In genomic region chr22:44047891-44048301, GRCh38 we compare ENCODE assay signal across 13 cellular contexts. TPM values are rescaled to one million over a fixed set of nuclear protein-coding genes. Genes with fewer than 3 reads are reported as not detected.
DNase-seq lines count a peak whose midpoint lies in the region; ATAC-seq, FAIRE-seq and TF ChIP-seq lines count a peak whose summit lies in the region.
"Had no signal": no experiment of that assay in that cellular context is flagged by ENCODE, and none has a peak within 500 bp of the region (broad histone marks: within the 10 kb centered on the region; RNA-seq: fewer than 3 reads in every experiment).

No MANE protein-coding gene starts in this region.

- BruUV-seq in MCF 10A (replicated peaks; lab: Mats Ljungman, UMichigan), result no TSS peak

- no peak for DNase-seq in CD4-positive, alpha-beta T cell
- DNase-seq in GM12891 (ENCODE audit: insufficient read length, low spot score) (no peak), immature natural killer cell (no peak), sigmoid colon (no peak), MCF 10A (ENCODE audit: unreplicated experiment) (no peak), globus pallidus (ENCODE audit: low spot score) (no peak)
- DNase-seq: activated gamma-delta T cell treated with Interleukin-2 at 50 U/mL for 16 hours, cerebellar nuclear complex, NCI-H1417 treated with DMSO at 0.1 percent for 48 hours, NCI-H526 had no signal

- no peak for TF ChIP-seq POLR2A in GM12891 (IDR thresholded peaks at IDR 0.05; ENCODE audit: low read depth, low read length)
- no peak for TF ChIP-seq POLR2A in sigmoid colon (IDR thresholded peaks at IDR 0.05)

- CTCF ChIA-PET in CD4-positive, alpha-beta T cell (lab: Charles Lee), result no interaction called here
- CTCF ChIA-PET in MCF 10A (lab: Yijun Ruan, JAX), result no interaction called here

- intact Hi-C loops in CD4-positive, alpha-beta T cell (cut with DNase I, micrococcal nuclease), result no loop called here
- intact Hi-C loops in sigmoid colon (cut with DNase I) (no loop called here), MCF 10A (cut with micrococcal nuclease) (no loop called here)

- no peaks in the 10 kb centered on the region for H3K9me3 ChIP-seq in CD4-positive, alpha-beta T cell (ENCODE audit: control insufficient read depth, low read length)
- H3K9me3 ChIP-seq in OCI-LY3 (ENCODE audit: insufficient read depth, low read length) (no peaks in the 10 kb centered on the region), sigmoid colon (no peaks in the 10 kb centered on the region)
- H3K9me3 ChIP-seq: tibial nerve had no signal

- H3K27me3 Mint-ChIP-seq in CD4-positive, alpha-beta T cell, result peaks cover 5% of the 10 kb centered on the region
- H3K27me3 Mint-ChIP-seq in immature natural killer cell (ENCODE audit: low read depth in 3 of 3) (peaks cover 0 to 6% (median 2%) of the 10 kb centered on the region in 3 donors), MCF 10A (ENCODE audit: insufficient read depth, unreplicated experiment) (no peaks in the 10 kb centered on the region)

- no peak for TF ChIP-seq EP300 in sigmoid colon (IDR thresholded peaks at IDR 0.05)

- POLR2A ChIA-PET in CD4-positive, alpha-beta T cell (lab: Charles Lee), result no interaction called here
- POLR2A ChIA-PET in MCF 10A (lab: Yijun Ruan, JAX), result no interaction called here

- H3K27ac ChIP-seq in CD4-positive, alpha-beta T cell (ENCODE audit: low read depth, low read length), result no peak overlapping the region
- no peak overlapping the region for H3K27ac ChIP-seq in OCI-LY3 (ENCODE audit: low read length)
- no peak overlapping the region for H3K27ac ChIP-seq in sigmoid colon
- H3K27ac ChIP-seq: tibial nerve had no signal

- peaks cover 20% of the 10 kb centered on the region for H3K4me1 Mint-ChIP-seq in CD4-positive, alpha-beta T cell (ENCODE audit: low read depth)
- H3K4me1 Mint-ChIP-seq in immature natural killer cell, result peaks cover 6% of the 10 kb centered on the region in 2 donors
- H3K4me1 Mint-ChIP-seq in MCF 10A (ENCODE audit: insufficient read depth, unreplicated experiment), result no peaks in the 10 kb centered on the region

- H3K36me3 ChIP-seq in OCI-LY3 (replicated peaks; ENCODE audit: low read depth, low read length) (peaks cover 10% of the 10 kb centered on the region), sigmoid colon (no peaks in the 10 kb centered on the region)

- ATAC-seq in CD4-positive, alpha-beta T cell (ENCODE audit: poor library complexity), result no peak
- ATAC-seq in GM19035 (IDR thresholded peaks at IDR 0.05; ENCODE audit: unreplicated experiment), result no peak

- no peak overlapping the region for H3K27ac Mint-ChIP-seq in CD4-positive, alpha-beta T cell
- H3K27ac Mint-ChIP-seq in immature natural killer cell (peak overlapping the region in 3 of 6 donors; percentile 20 to 72 (median 53)), MCF 10A (ENCODE audit: low read depth, unreplicated experiment) (no peak overlapping the region)

- H4K20me1 ChIP-seq in OCI-LY3 (ENCODE audit: insufficient read depth, low read length), result peaks cover 82% of the 10 kb centered on the region

- TF ChIP-seq CTCF in CD4-positive, alpha-beta T cell (IDR thresholded peaks at IDR 0.05), result no peak
- no peak for TF ChIP-seq CTCF in OCI-LY3 (IDR thresholded peaks at IDR 0.05; ENCODE audit: low read depth, low read length)
- no peak for TF ChIP-seq CTCF in sigmoid colon (IDR thresholded peaks at IDR 0.05)
- TF ChIP-seq CTCF in MCF 10A (IDR thresholded peaks at IDR 0.05; ENCODE audit: unreplicated experiment), result no peak

- 69 to 74% methylated on average over 9 of the region's 9 CpGs for WGBS in sigmoid colon, 2 donors

- peak; percentile 85 for FAIRE-seq in GM12891 (lab: Jason Lieb, UNC)

- no peaks in the 10 kb centered on the region for H3K27me3 ChIP-seq in CD4-positive, alpha-beta T cell (ENCODE audit: control insufficient read depth, insufficient read depth, low read length)
- H3K27me3 ChIP-seq in OCI-LY3 (ENCODE audit: low read depth, low read length) (no peaks in the 10 kb centered on the region), sigmoid colon (no peaks in the 10 kb centered on the region)
- H3K27me3 ChIP-seq: tibial nerve had no signal

- no peak overlapping the region for H3K9ac ChIP-seq in OCI-LY3 (ENCODE audit: low read length)

- H3K4me3 ChIP-seq in OCI-LY3 (ENCODE audit: low read length), result no peak overlapping the region
- no peak overlapping the region for H3K4me3 ChIP-seq in sigmoid colon
- H3K4me3 ChIP-seq: tibial nerve had no signal

- no peaks in the 10 kb centered on the region for H3K36me3 Mint-ChIP-seq in CD4-positive, alpha-beta T cell (ENCODE audit: low read depth)
- H3K36me3 Mint-ChIP-seq in immature natural killer cell (no peaks in the 10 kb centered on the region), MCF 10A (ENCODE audit: insufficient read depth, unreplicated experiment) (peaks cover under 1% of the 10 kb centered on the region)

- no peaks in the 10 kb centered on the region for H3K9me3 Mint-ChIP-seq in CD4-positive, alpha-beta T cell
- H3K9me3 Mint-ChIP-seq in immature natural killer cell, result peaks cover 0 to 1% (median 0%) of the 10 kb centered on the region in 6 donors
- no peaks in the 10 kb centered on the region for H3K9me3 Mint-ChIP-seq in MCF 10A (ENCODE audit: unreplicated experiment)

- peak overlapping the region; percentile 13; the same call in 1 of the 2 replicates for H3K4me2 ChIP-seq in OCI-LY3 (ENCODE audit: low read length)

- H3K4me1 ChIP-seq in OCI-LY3 (ENCODE audit: low read length), result peaks cover 4% of the 10 kb centered on the region; the same call in 1 of the 2 replicates
- H3K4me1 ChIP-seq in sigmoid colon, result peaks cover 0 to 5% (median 0%) of the 10 kb centered on the region in 4 donors

- H3K4me3 Mint-ChIP-seq in CD4-positive, alpha-beta T cell, result peak overlapping the region; percentile 56
- H3K4me3 Mint-ChIP-seq in immature natural killer cell (peak overlapping the region; percentile 40 to 75 (median 58)), MCF 10A (ENCODE audit: unreplicated experiment) (no peak overlapping the region)

- H3K79me2 ChIP-seq in OCI-LY3 (ENCODE audit: low read length), result peaks cover 52% of the 10 kb centered on the region

- H2AFZ ChIP-seq in OCI-LY3 (ENCODE audit: low read depth, low read length), result no peak overlapping the region

TF ChIP-seq in GM12891, 5 proteins besides CTCF, POLR2A, EP300 and RAD21:
- TF ChIP-seq SPI1 (IDR thresholded peaks at IDR 0.05; ENCODE audit: low read depth, low read length) (no peak), TAF1 (IDR thresholded peaks at IDR 0.05; ENCODE audit: low read depth, low read length) (no peak), PAX5 (IDR thresholded peaks at IDR 0.05; ENCODE audit: insufficient read depth, low read length, severe bottlenecking) (no peak), POU2F2 (IDR thresholded peaks at IDR 0.05; ENCODE audit: low read depth, low read length) (no peak), POLR2AphosphoS5 (IDR thresholded peaks at IDR 0.05; ENCODE audit: low read depth, low read length) (no peak)

RNA-seq across cellular contexts. Expression of gene PARVB, which starts 23.8 kb away (rescaled TPM):
- total RNA-seq in CD4-positive, alpha-beta T cell, result 1 to 10 TPM; 6.2 to 6.4 TPM
- 190 TPM for polyA plus RNA-seq in GM12891 (2012; ENCODE audit: low read depth, missing spikeins)
- polyA plus RNA-seq in immature natural killer cell (1 to 10 TPM; 1.8 to 3.8 (median 2.7) TPM), sigmoid colon (10 to 100 TPM in 1 of 3 donors, 1 to 10 TPM in 2; 6.9 to 20.5 (median 8.4) TPM)
- total RNA-seq in sigmoid colon (10 to 100 TPM; 18.9 to 21.6 (median 20.0) TPM), MCF 10A (2022) (17.2 and 26.0 TPM in 2 replicates)
